In the genomic region with DNA sequence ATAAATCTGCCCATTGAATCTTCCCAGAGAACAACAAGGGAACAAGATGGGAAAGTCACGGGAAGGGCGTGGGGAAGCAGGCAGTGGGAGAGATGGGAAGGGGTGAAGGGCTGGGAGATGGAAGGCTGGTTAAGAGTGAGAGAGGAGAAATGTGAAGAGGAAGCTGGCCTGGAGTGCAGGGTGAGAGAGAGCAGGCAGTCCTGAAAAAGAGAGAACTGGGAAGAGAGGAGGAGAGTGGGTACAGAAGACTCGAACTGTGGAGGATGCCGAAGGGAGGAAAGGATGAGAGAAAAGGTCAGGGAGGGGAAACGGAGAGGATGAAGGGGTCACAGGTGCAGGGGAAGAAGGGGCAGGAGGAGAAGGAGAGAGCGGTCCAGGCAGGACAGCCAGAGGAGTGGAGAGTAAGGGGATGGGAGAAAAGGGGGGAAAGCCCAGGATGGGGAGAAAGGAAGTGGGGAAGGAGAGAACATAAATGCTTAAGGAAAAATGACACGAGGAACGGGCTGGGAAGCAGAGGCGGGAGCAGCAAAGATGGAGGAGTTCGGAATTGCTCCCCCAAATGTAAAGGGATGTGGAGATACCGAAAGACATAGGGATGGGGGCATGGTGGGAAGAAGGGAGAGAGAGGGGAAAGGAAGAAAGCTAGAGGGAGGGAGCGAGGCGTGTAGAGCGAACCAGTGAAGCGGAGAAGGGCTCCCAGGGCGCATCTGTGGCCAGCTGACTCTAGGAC, we compare ENCODE assay signal across 10 cellular contexts. TPM values are rescaled to one million over a fixed set of nuclear protein-coding genes. Genes with fewer than 3 reads are reported as not detected.
DNase-seq lines count a peak whose midpoint lies in the region; ATAC-seq and TF ChIP-seq lines count a peak whose summit lies in the region.
"Had no signal": no experiment of that assay in that cellular context is flagged by ENCODE, and none has a peak within 500 bp of the region (broad histone marks: within the 10 kb centered on the region; RNA-seq: fewer than 3 reads in every experiment).

No MANE protein-coding gene starts in this region.

- POLR2A ChIA-PET in activated B cell treated with CpG ODN at 0.5 μM for 24 hours (lab: Charles Lee), result interaction anchor here (0.5 to 2.7 kb wide), 5 partner anchors 10 to 286 kb away, joined by 3 to 23 read pairs (median 4); a partner anchor contains a TSS

- H3K9me3 Mint-ChIP-seq in activated B cell treated with CpG ODN at 0.5 μM for 24 hours, result no peaks in the 10 kb centered on the region
- no peaks in the 10 kb centered on the region for H3K9me3 Mint-ChIP-seq in stimulated activated effector memory CD8-positive, alpha-beta T cell treated with anti-CD3 and anti-CD28 coated beads, Interleukin-12 subunit alpha, Interleukin-12 subunit beta, amount 100 ng/mL, for 72 hours

- H3K4me3 ChIP-seq in foreskin fibroblast (ENCODE audit: low read depth in 1 of 2, low read length in 2 of 2), result peak overlapping the region; percentile 47 to 62
- H3K4me3 ChIP-seq: PC-9 had no signal

- TF ChIP-seq CTCF in activated B cell treated with CpG ODN at 0.5 μM for 24 hours (IDR thresholded peaks at IDR 0.05), result no peak
- TF ChIP-seq CTCF in foreskin fibroblast (IDR thresholded peaks at IDR 0.05; ENCODE audit: low read depth, low read length), result no peak

- no peak for ATAC-seq in activated B cell treated with CpG ODN at 0.5 μM for 24 hours (ENCODE audit: low read depth)
- no peak for ATAC-seq in stimulated activated effector memory CD8-positive, alpha-beta T cell treated with anti-CD3 and anti-CD28 coated beads, Interleukin-12 subunit alpha, Interleukin-12 subunit beta, amount 100 ng/mL, for 72 hours
- no peak for ATAC-seq in GM21447 (IDR thresholded peaks at IDR 0.05; ENCODE audit: unreplicated experiment)
- ATAC-seq in HG03095 (IDR thresholded peaks at IDR 0.05; ENCODE audit: unreplicated experiment), result no peak

- H3K27ac Mint-ChIP-seq in activated B cell treated with CpG ODN at 0.5 μM for 24 hours, result no peak overlapping the region
- peak overlapping the region; percentile 15 for H3K27ac Mint-ChIP-seq in stimulated activated effector memory CD8-positive, alpha-beta T cell treated with anti-CD3 and anti-CD28 coated beads, Interleukin-12 subunit alpha, Interleukin-12 subunit beta, amount 100 ng/mL, for 72 hours

- intact Hi-C loops in activated B cell treated with CpG ODN at 0.5 μM for 24 hours (cut with micrococcal nuclease), result no loop called here

- DNase-seq in NCI-H2171 treated with DMSO at 0.1 percent for 48 hours (lab: John Stamatoyannopoulos, UW) (peak; percentile 84), NCI-H2171 (lab: John Stamatoyannopoulos, UW) (no peak), activated B cell treated with CpG ODN at 0.5 μM for 24 hours (no peak), foreskin fibroblast (peak in 1 of 2 donors; percentile 19), NCI-H1436 (lab: John Stamatoyannopoulos, UW) (no peak)
- no peak for DNase-seq in stimulated activated effector memory CD8-positive, alpha-beta T cell treated with anti-CD3 and anti-CD28 coated beads, Interleukin-12 subunit alpha, Interleukin-12 subunit beta, amount 100 ng/mL, for 72 hours (ENCODE audit: low spot score in 2 of 2)
- DNase-seq: amniotic stem cell, PC-9 had no signal

- H3K36me3 Mint-ChIP-seq in activated B cell treated with CpG ODN at 0.5 μM for 24 hours (ENCODE audit: low read depth), result no peaks in the 10 kb centered on the region
- no peaks in the 10 kb centered on the region for H3K36me3 Mint-ChIP-seq in stimulated activated effector memory CD8-positive, alpha-beta T cell treated with anti-CD3 and anti-CD28 coated beads, Interleukin-12 subunit alpha, Interleukin-12 subunit beta, amount 100 ng/mL, for 72 hours

- H3K4me3 Mint-ChIP-seq in activated B cell treated with CpG ODN at 0.5 μM for 24 hours, result peak overlapping the region; percentile 21
- peak overlapping the region; percentile 74 for H3K4me3 Mint-ChIP-seq in stimulated activated effector memory CD8-positive, alpha-beta T cell treated with anti-CD3 and anti-CD28 coated beads, Interleukin-12 subunit alpha, Interleukin-12 subunit beta, amount 100 ng/mL, for 72 hours

- H3K27me3 Mint-ChIP-seq in activated B cell treated with CpG ODN at 0.5 μM for 24 hours, result peaks cover 31% of the 10 kb centered on the region

- CTCF ChIA-PET in activated B cell treated with CpG ODN at 0.5 μM for 24 hours (lab: Charles Lee), result interaction anchor here (0.9 to 1.2 kb wide), 3 partner anchors 24 to 78 kb away, joined by 3 to 4 read pairs (median 3); a partner anchor contains a TSS

- peaks cover 60% of the 10 kb centered on the region for H3K4me1 Mint-ChIP-seq in activated B cell treated with CpG ODN at 0.5 μM for 24 hours
- H3K4me1 Mint-ChIP-seq in stimulated activated effector memory CD8-positive, alpha-beta T cell treated with anti-CD3 and anti-CD28 coated beads, Interleukin-12 subunit alpha, Interleukin-12 subunit beta, amount 100 ng/mL, for 72 hours, result peaks cover 20% of the 10 kb centered on the region

RNA-seq across cellular contexts. Expression of a gene that starts 1.2 kb away (rescaled TPM):
- 0.24 and 0.40 TPM in 2 replicates for total RNA-seq in activated B cell treated with CpG ODN at 0.5 μM for 24 hours
- total RNA-seq: PC-9 had no signal

RNA-seq across cellular contexts. Expression of a gene that starts 10.2 kb away (rescaled TPM):
- 81.7 and 98.6 TPM in 2 replicates for total RNA-seq in activated B cell treated with CpG ODN at 0.5 μM for 24 hours

RNA-seq across cellular contexts. Expression of a gene that starts 24.4 kb away (rescaled TPM):
- 28.1 and 35.8 TPM in 2 replicates for total RNA-seq in activated B cell treated with CpG ODN at 0.5 μM for 24 hours

RNA-seq across cellular contexts. Expression of a gene that starts 36.5 kb away (rescaled TPM):
- total RNA-seq in activated B cell treated with CpG ODN at 0.5 μM for 24 hours, result 31.6 and 39.2 TPM in 2 replicates

RNA-seq across cellular contexts. Expression of a gene that starts 52.2 kb away (rescaled TPM):
- total RNA-seq in activated B cell treated with CpG ODN at 0.5 μM for 24 hours, result 5.4 and 7.7 TPM in 2 replicates
